Comparison of ENCODE assay signal across 9 cellular contexts in the genomic region with DNA sequence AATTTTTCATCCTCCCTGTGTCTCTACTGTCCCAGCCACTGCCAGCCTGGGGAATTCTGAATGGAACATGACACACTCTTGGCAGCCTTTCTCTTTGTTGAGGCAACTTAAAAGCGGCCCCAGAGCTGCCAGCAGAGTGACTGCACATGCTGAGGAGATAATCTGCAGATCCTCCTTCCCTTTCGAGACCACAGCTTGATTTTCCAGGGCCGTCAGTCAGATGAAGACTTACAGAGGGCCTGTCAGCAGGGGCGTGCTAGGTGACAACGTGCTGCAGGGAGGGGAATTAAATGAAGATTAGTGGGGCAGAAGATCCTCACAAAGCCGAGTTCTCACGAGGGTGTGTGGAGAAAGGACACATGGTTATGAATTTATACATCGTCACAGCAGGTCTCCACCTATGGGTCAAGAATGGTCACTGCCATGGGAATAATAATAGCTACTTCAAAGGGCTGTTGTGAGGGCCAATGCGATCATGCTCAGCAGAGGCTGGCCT.
DNase-seq lines count a peak whose midpoint lies in the region; ATAC-seq, FAIRE-seq and TF ChIP-seq lines count a peak whose summit lies in the region.
"Had no signal": no experiment of that assay in that cellular context is flagged by ENCODE, and none has a peak within 500 bp of the region (broad histone marks: within the 10 kb centered on the region; RNA-seq: fewer than 3 reads in every experiment).

No MANE protein-coding gene starts in this region.

- H3K9me3 ChIP-seq in GM12878 (replicated peaks; ENCODE audit: control insufficient read depth, insufficient read depth, low read length) (no peaks in the 10 kb centered on the region), aorta (ENCODE audit: control insufficient read depth, low read length) (no peaks in the 10 kb centered on the region)

- TF ChIP-seq CTCF in GM12878 (IDR thresholded peaks at IDR 0.05 in 2 of 3, conservative IDR thresholded peaks at IDR 0.05 in 1 of 3; ENCODE audit: control insufficient read depth in 2 of 3, extremely low read depth in 1 of 3, insufficient read depth in 1 of 3, low read depth in 3 of 3, low read length in 3 of 3) = peak in 2 of 3 experiments; percentile 34 to 46; a peak in 3 of 6 replicates

- H3K27me3 ChIP-seq in GM12878 (replicated peaks in 1 of 2; ENCODE audit: control insufficient read depth in 2 of 2, insufficient read depth in 2 of 2, low read length in 1 of 2) (peaks cover 0 to 2% of the 10 kb centered on the region in 2 experiments; a peak in 2 of 4 replicates), aorta (ENCODE audit: control insufficient read depth in 1 of 2, insufficient read depth in 2 of 2, low read length in 1 of 2) (no peaks in the 10 kb centered on the region)

- no peak for FAIRE-seq in GM12878 (lab: Jason Lieb, UNC)
- FAIRE-seq: endometrium had no signal

- H3K36me3 ChIP-seq in GM12878 (ENCODE audit: control insufficient read depth in 2 of 2, insufficient read depth in 2 of 2, low read length in 1 of 2) = no peaks in the 10 kb centered on the region
- H3K36me3 ChIP-seq in aorta (ENCODE audit: control insufficient read depth in 1 of 2, insufficient read depth in 2 of 2, low read length in 1 of 2) = peaks cover 0 to 2% of the 10 kb centered on the region in 2 donors

- H3K27ac ChIP-seq in GM12878 (ENCODE audit: control insufficient read depth, insufficient read depth) (no peak overlapping the region), aorta (ENCODE audit: low read depth in 1 of 2, low read length in 2 of 2) (peak overlapping the region in 1 of 2 donors; percentile 38)

- SMC1A ChIA-PET in GM12878 (lab: Charles Lee; ENCODE audit: uncharacterized antibody, unreplicated experiment) = no interaction called here

- no peak for TF ChIP-seq EP300 in GM12878 (IDR thresholded peaks at IDR 0.05; ENCODE audit: borderline replicate concordance in 1 of 2, control insufficient read depth in 1 of 2, low read depth in 2 of 2, low read length in 2 of 2)

- WGBS in GM12878 (ENCODE audit: insufficient coverage, insufficient replicate concordance, low lambda C conversion rate, missing lambda C conversion rate) = 17% methylated on average over 9 of the region's 9 CpGs
- WGBS in aorta, 2 donors = 32% methylated on average over 9 of the region's 9 CpGs

- DNase-seq in COLO829 (ENCODE audit: low spot score) = peak; percentile 23
- peak; percentile 27 to 46 for DNase-seq in Kasumi-1 (lab: John Stamatoyannopoulos, UW)
- no peak for DNase-seq in GM12878 (ENCODE audit: low read depth, low spot score)
- no peak for DNase-seq in left colon
- no peak for DNase-seq in aorta
- DNase-seq in activated CD4-positive, alpha-beta T cell treated with anti-CD3 and anti-CD28 coated beads, Interleukin-2, amount 50 U/mL, for 48 hours = no peak

- TF ChIP-seq RAD21 in GM12878 (IDR thresholded peaks at IDR 0.05; ENCODE audit: insufficient read depth, low read depth, low read length) = 0 out of 2 replicates have a peak, but pooled peaks have one; percentile 14

- H3K4me3 ChIP-seq in GM12878 (no peak overlapping the region), aorta (ENCODE audit: low read length in 2 of 2) (no peak overlapping the region)

- H2AFZ ChIP-seq in GM12878 (ENCODE audit: control insufficient read depth, low read depth, low read length) = no peak overlapping the region; the same call in 1 of the 2 replicates

- H4K20me1 ChIP-seq in GM12878 (ENCODE audit: control insufficient read depth, insufficient read depth) = no peaks in the 10 kb centered on the region

- POLR2A ChIA-PET in GM12878 (lab: Charles Lee) = no interaction called here

- H3K4me1 ChIP-seq in GM12878 (ENCODE audit: control insufficient read depth, insufficient read depth, low read length) = no peaks in the 10 kb centered on the region
- peaks cover 0 to 3% of the 10 kb centered on the region in 2 donors for H3K4me1 ChIP-seq in aorta (ENCODE audit: control insufficient read depth in 1 of 2, insufficient read depth in 2 of 2, low read length in 2 of 2)

- intact Hi-C loops in GM12878 (cut with micrococcal nuclease; ENCODE audit: unreplicated experiment) (no loop called here), left colon (cut with DNase I, micrococcal nuclease) (no loop called here), aorta (cut with DNase I) (loop anchor here in 1 of 2 donors (10.0 kb wide), 1 partner anchor 332 kb away; no protein-coding TSS in a partner anchor)

- CTCF ChIA-PET in GM12878 (lab: Yijun Ruan, JAX) = interaction anchor here (0.5 to 2.3 kb wide), 5 partner anchors 9 to 535 kb away, joined by 3 to 11 read pairs (median 3); no protein-coding TSS in a partner anchor

- H3K4me2 ChIP-seq in GM12878 (ENCODE audit: control insufficient read depth, insufficient read depth) = no peak overlapping the region

- in situ Hi-C loops in GM12878 (cut with MboI) = no loop called here

- ATAC-seq in GM12878 (peak; percentile 80), left colon (peak; percentile 68), aorta (ENCODE audit: low FRiP score) (no peak), GM21737 (IDR thresholded peaks at IDR 0.05; ENCODE audit: unreplicated experiment) (no peak), HG02798 (IDR thresholded peaks at IDR 0.05; ENCODE audit: poor library complexity, unreplicated experiment) (no peak)

- no peaks in the 10 kb centered on the region for H3K79me2 ChIP-seq in GM12878 (ENCODE audit: control insufficient read depth, insufficient read depth, low read length)

- H3K9ac ChIP-seq in GM12878 (ENCODE audit: control insufficient read depth, insufficient read depth, low read length) = no peak overlapping the region

- no peak for TF ChIP-seq POLR2A in GM12878 (IDR thresholded peaks at IDR 0.05; ENCODE audit: low read depth, low read length)

- RAD21 ChIA-PET in GM12878 (lab: Charles Lee; ENCODE audit: unreplicated experiment) = no interaction called here

- no TSS peak for BruUV-seq in GM12878 (replicated peaks; lab: Mats Ljungman, UMichigan)

TF ChIP-seq in GM12878, 131 proteins besides CTCF, POLR2A, EP300 and RAD21:
- TF ChIP-seq HCFC1 (IDR thresholded peaks at IDR 0.05; ENCODE audit: low read length) (no peak), TBL1XR1 (IDR thresholded peaks at IDR 0.05; ENCODE audit: low read depth, low read length) (no peak), SUZ12 (IDR thresholded peaks at IDR 0.05; ENCODE audit: unreplicated experiment) (no peak), ZSCAN29 (IDR thresholded peaks at IDR 0.05) (no peak)
- TF ChIP-seq, protein P1, sequence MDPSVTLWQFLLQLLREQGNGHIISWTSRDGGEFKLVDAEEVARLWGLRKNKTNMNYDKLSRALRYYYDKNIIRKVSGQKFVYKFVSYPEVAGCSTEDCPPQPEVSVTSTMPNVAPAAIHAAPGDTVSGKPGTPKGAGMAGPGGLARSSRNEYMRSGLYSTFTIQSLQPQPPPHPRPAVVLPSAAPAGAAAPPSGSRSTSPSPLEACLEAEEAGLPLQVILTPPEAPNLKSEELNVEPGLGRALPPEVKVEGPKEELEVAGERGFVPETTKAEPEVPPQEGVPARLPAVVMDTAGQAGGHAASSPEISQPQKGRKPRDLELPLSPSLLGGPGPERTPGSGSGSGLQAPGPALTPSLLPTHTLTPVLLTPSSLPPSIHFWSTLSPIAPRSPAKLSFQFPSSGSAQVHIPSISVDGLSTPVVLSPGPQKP (IDR thresholded peaks at IDR 0.05; ENCODE audit: low read depth, low read length) = no peak
- TF ChIP-seq, protein P2, sequence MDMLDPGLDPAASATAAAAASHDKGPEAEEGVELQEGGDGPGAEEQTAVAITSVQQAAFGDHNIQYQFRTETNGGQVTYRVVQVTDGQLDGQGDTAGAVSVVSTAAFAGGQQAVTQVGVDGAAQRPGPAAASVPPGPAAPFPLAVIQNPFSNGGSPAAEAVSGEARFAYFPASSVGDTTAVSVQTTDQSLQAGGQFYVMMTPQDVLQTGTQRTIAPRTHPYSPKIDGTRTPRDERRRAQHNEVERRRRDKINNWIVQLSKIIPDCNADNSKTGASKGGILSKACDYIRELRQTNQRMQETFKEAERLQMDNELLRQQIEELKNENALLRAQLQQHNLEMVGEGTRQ (IDR thresholded peaks at IDR 0.05; ENCODE audit: borderline replicate concordance, low read depth, low read length) = no peak

Comparison
In these comparisons a context has a peak if more than half of its experiments do, and no peak if none do; other contexts are left out.
1. DNase-seq: peak in COLO829 (single experiment) and Kasumi-1 (2 of 2); none in GM12878 (single experiment), left colon (0 of 2), aorta (0 of 2) and activated CD4-positive, alpha-beta T cell treated with anti-CD3 and anti-CD28 coated beads, Interleukin-2, amount 50 U/mL, for 48 hours (0 of 2).
2. ATAC-seq: peak in GM12878 (single experiment) and left colon (single experiment); none in aorta (single experiment), GM21737 (single experiment) and HG02798 (single experiment).